ENCODE assay signal across 11 cellular contexts in genomic region chr9:130741831-130742449, GRCh38. TPM values are rescaled to one million over a fixed set of nuclear protein-coding genes. Genes with fewer than 3 reads are reported as not detected.
DNase-seq lines count a peak whose midpoint lies in the region; ATAC-seq and TF ChIP-seq lines count a peak whose summit lies in the region.
"Had no signal": no experiment of that assay in that cellular context is flagged by ENCODE, and none has a peak within 500 bp of the region (broad histone marks: within the 10 kb centered on the region; RNA-seq: fewer than 3 reads in every experiment).

No MANE protein-coding gene starts in this region.

- peak overlapping the region; percentile 51 for H3K27ac ChIP-seq in foreskin keratinocyte
- H3K27ac ChIP-seq: right atrium auricular region had no signal

- DNase-seq in AG09309 (ENCODE audit: low read depth) (peak; percentile 14), HFFc6 (peak; percentile 79), foreskin keratinocyte (peak; percentile 45 to 81), iPS-NIHi7 (ENCODE audit: extremely low spot score) (no peak), midbrain (lab: John Stamatoyannopoulos, UW) (no peak), HuH-7.5 (ENCODE audit: low spot score) (no peak)
- peak; percentile 26 for DNase-seq in activated naive CD8-positive, alpha-beta T cell treated with anti-CD3 and anti-CD28 coated beads for 36 hours
- DNase-seq: NCI-H524 treated with DMSO at 0.1 percent for 48 hours had no signal

- H3K27me3 Mint-ChIP-seq in HFFc6 (ENCODE audit: insufficient read depth): no peaks in the 10 kb centered on the region; the same call in 1 of the 2 replicates
- H3K27me3 Mint-ChIP-seq in activated naive CD8-positive, alpha-beta T cell treated with anti-CD3 and anti-CD28 coated beads for 36 hours: no peaks in the 10 kb centered on the region
- H3K27me3 Mint-ChIP-seq: activated naive CD4-positive, alpha-beta T cell treated with anti-CD3 and anti-CD28 coated beads, Interleukin-2, amount 50 U/mL, for 24 hours had no signal

- no peaks in the 10 kb centered on the region for H3K27me3 ChIP-seq in foreskin keratinocyte
- H3K27me3 ChIP-seq: right atrium auricular region had no signal

- H3K4me1 ChIP-seq in foreskin keratinocyte: peaks cover 5% of the 10 kb centered on the region

- no peak overlapping the region for H3K4me3 Mint-ChIP-seq in HFFc6
- H3K4me3 Mint-ChIP-seq in activated naive CD8-positive, alpha-beta T cell treated with anti-CD3 and anti-CD28 coated beads for 36 hours: no peak overlapping the region
- H3K4me3 Mint-ChIP-seq: activated naive CD4-positive, alpha-beta T cell treated with anti-CD3 and anti-CD28 coated beads, Interleukin-2, amount 50 U/mL, for 24 hours had no signal

- H3K9me3 Mint-ChIP-seq in HFFc6: peaks cover 4% of the 10 kb centered on the region; the same call in 1 of the 2 replicates
- H3K9me3 Mint-ChIP-seq in activated naive CD8-positive, alpha-beta T cell treated with anti-CD3 and anti-CD28 coated beads for 36 hours: no peaks in the 10 kb centered on the region
- H3K9me3 Mint-ChIP-seq: activated naive CD4-positive, alpha-beta T cell treated with anti-CD3 and anti-CD28 coated beads, Interleukin-2, amount 50 U/mL, for 24 hours had no signal

- peaks cover 28% of the 10 kb centered on the region for H3K4me1 Mint-ChIP-seq in HFFc6 (ENCODE audit: low read depth)
- peaks cover 19% of the 10 kb centered on the region for H3K4me1 Mint-ChIP-seq in activated naive CD8-positive, alpha-beta T cell treated with anti-CD3 and anti-CD28 coated beads for 36 hours

- no peak overlapping the region for H3K4me3 ChIP-seq in AG09309 (ENCODE audit: control insufficient read depth, low read depth, low read length)
- H3K4me3 ChIP-seq: right atrium auricular region had no signal

- ATAC-seq in foreskin keratinocyte (peak; percentile 74), GM21576 (IDR thresholded peaks at IDR 0.05; ENCODE audit: unreplicated experiment) (no peak)

- H3K27ac Mint-ChIP-seq in HFFc6: peak overlapping the region; percentile 87
- peak overlapping the region; percentile 23 for H3K27ac Mint-ChIP-seq in activated naive CD8-positive, alpha-beta T cell treated with anti-CD3 and anti-CD28 coated beads for 36 hours
- H3K27ac Mint-ChIP-seq: activated naive CD4-positive, alpha-beta T cell treated with anti-CD3 and anti-CD28 coated beads, Interleukin-2, amount 50 U/mL, for 24 hours had no signal

- H3K36me3 Mint-ChIP-seq in HFFc6 (ENCODE audit: low read depth): peaks cover 20% of the 10 kb centered on the region
- H3K36me3 Mint-ChIP-seq in activated naive CD8-positive, alpha-beta T cell treated with anti-CD3 and anti-CD28 coated beads for 36 hours: peaks cover 8% of the 10 kb centered on the region

- TF ChIP-seq CTCF in AG09309 (IDR thresholded peaks at IDR 0.05; ENCODE audit: control insufficient read depth, insufficient read depth, low read depth, low read length, missing control alignments) (no peak), HFFc6 (IDR thresholded peaks at IDR 0.05) (no peak), foreskin keratinocyte (conservative IDR thresholded peaks at IDR 0.05) (no peak)

RNA-seq across cellular contexts. Expression of gene EXOSC2, which starts 48.4 kb away (rescaled TPM):
- 10 to 100 TPM; 27.8 to 36.7 (median 33.8) TPM for total RNA-seq in HFFc6 (2021; fragmentation: NEBNext Ultra II Directional; extraction: Animal tissue kit (Norgen Biotek cat#: 25700))
- total RNA-seq in activated naive CD8-positive, alpha-beta T cell treated with anti-CD3 and anti-CD28 coated beads for 36 hours: 100 to 1,000 TPM in 1 of 2 experiments, 10 to 100 TPM in 1; 96.4 to 101 TPM
- total RNA-seq in foreskin keratinocyte: 45.6 and 54.7 TPM in 2 replicates
- polyA plus RNA-seq in foreskin keratinocyte: 32.3 and 38.5 TPM in 2 replicates

Comparison
In these comparisons a context has a peak if more than half of its experiments do, and no peak if none do; other contexts are left out.
1. DNase-seq: peak in AG09309 (single experiment), HFFc6 (single experiment), activated naive CD8-positive, alpha-beta T cell treated with anti-CD3 and anti-CD28 coated beads for 36 hours (single experiment) and foreskin keratinocyte (2 of 2); none in iPS-NIHi7 (single experiment), midbrain (single experiment) and HuH-7.5 (single experiment).